In the genomic region with DNA sequence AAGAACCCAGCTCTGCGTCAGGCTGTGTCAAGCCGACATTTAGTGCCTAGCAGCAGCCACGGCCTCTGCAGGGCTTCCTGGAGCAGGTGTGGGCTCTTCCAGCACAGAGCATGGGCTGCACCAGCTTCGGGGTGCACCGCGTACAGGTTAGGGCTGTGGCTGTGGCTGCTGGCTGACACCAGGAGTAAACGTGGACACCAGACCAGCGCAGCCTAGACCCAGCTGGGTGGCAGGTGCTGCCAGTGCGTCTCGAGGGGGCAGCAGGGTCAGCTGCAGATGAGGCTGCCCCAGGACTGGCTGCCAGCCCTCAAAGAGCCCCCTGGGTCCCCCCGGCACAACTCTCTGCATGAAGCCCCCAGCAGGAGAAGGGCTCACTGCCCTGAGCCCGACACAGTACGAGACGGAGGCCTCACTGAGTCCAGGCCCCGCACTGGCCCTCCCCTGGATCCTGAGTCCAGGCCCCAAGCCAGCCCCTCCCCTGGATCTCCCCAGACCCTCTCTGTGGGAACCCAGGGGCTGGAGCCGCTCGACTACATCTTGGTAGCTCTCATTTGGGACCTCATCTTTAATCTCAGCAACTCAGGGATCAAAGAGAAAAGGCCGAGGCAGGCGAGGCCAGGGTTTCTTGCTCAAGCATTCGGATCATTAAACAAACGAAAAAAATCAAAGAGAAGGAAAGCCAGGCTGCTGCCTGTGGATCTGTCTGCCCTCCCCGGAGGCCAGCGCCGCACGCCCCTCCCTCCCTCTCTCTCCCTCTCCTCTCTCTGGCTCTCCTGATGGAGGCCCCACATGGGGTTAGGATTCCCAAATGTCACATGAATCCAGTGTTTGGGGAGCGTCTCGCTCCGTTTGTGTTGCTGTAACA, we compare ENCODE assay signal across 23 cellular contexts. TPM values are rescaled to one million over a fixed set of nuclear protein-coding genes. Genes with fewer than 3 reads are reported as not detected.
DNase-seq lines count a peak whose midpoint lies in the region; ATAC-seq and TF ChIP-seq lines count a peak whose summit lies in the region.
"Had no signal": no experiment of that assay in that cellular context is flagged by ENCODE, and none has a peak within 500 bp of the region (broad histone marks: within the 10 kb centered on the region; RNA-seq: fewer than 3 reads in every experiment).

No MANE protein-coding gene starts in this region.

- intact Hi-C loops in activated CD8-positive, alpha-beta T cell treated with anti-CD3 and anti-CD28 coated beads for 36 hours (cut with micrococcal nuclease): no loop called here

- peak overlapping the region; percentile 90 for H2AFZ ChIP-seq in smooth muscle cell (ENCODE audit: low read depth)

- no peak overlapping the region for H3K4me3 Mint-ChIP-seq in activated CD8-positive, alpha-beta T cell treated with anti-CD3 and anti-CD28 coated beads for 36 hours
- no peak overlapping the region for H3K4me3 Mint-ChIP-seq in activated T-cell treated with anti-CD3 and anti-CD28 coated beads, Interleukin-2, amount 50 U/mL, for 24 hours
- H3K4me3 Mint-ChIP-seq: activated CD4-positive, alpha-beta T cell treated with anti-CD3 and anti-CD28 coated beads for 36 hours; natural killer cell had no signal

- H3K4me3 ChIP-seq in fibroblast of villous mesenchyme (ENCODE audit: low read depth, low read length) (no peak overlapping the region), smooth muscle cell (no peak overlapping the region)
- H3K4me3 ChIP-seq: suprapubic skin had no signal

- peaks cover 13% of the 10 kb centered on the region for H3K4me1 ChIP-seq in smooth muscle cell (ENCODE audit: low read depth)

- no peaks in the 10 kb centered on the region for H3K27me3 ChIP-seq in smooth muscle cell (ENCODE audit: low read depth)

- ATAC-seq in activated CD8-positive, alpha-beta T cell treated with anti-CD3 and anti-CD28 coated beads for 36 hours: no peak
- ATAC-seq: activated CD4-positive, alpha-beta T cell treated with anti-CD3 and anti-CD28 coated beads for 36 hours; natural killer cell had no signal

- no peak overlapping the region for H3K9ac ChIP-seq in smooth muscle cell (ENCODE audit: low read depth)

- no peaks in the 10 kb centered on the region for H3K36me3 Mint-ChIP-seq in activated CD8-positive, alpha-beta T cell treated with anti-CD3 and anti-CD28 coated beads for 36 hours (ENCODE audit: low read depth)
- H3K36me3 Mint-ChIP-seq in activated T-cell treated with anti-CD3 and anti-CD28 coated beads, Interleukin-2, amount 50 U/mL, for 24 hours (ENCODE audit: low read depth): no peaks in the 10 kb centered on the region
- H3K36me3 Mint-ChIP-seq: natural killer cell had no signal

- no peaks in the 10 kb centered on the region for H3K36me3 ChIP-seq in smooth muscle cell (ENCODE audit: low read depth)
- H3K36me3 ChIP-seq: suprapubic skin had no signal

- 57% methylated on average over 27 of the region's 28 CpGs for WGBS in smooth muscle cell (ENCODE audit: low lambda C conversion rate)

- TF ChIP-seq CTCF in fibroblast of villous mesenchyme (IDR thresholded peaks at IDR 0.05; ENCODE audit: insufficient read depth, low read depth, low read length) (no peak), smooth muscle cell (IDR thresholded peaks at IDR 0.05; ENCODE audit: borderline replicate concordance, insufficient read depth, poor library complexity, severe bottlenecking) (no peak)
- no peak for TF ChIP-seq CTCF in activated CD8-positive, alpha-beta T cell treated with anti-CD3 and anti-CD28 coated beads for 36 hours (IDR thresholded peaks at IDR 0.05)

- peak; percentile 42 for DNase-seq in NCI-H2227 treated with DMSO at 0.1 percent for 48 hours (lab: John Stamatoyannopoulos, UW)
- DNase-seq in fibroblast of villous mesenchyme (ENCODE audit: low read depth): peak; percentile 17
- DNase-seq in smooth muscle cell (lab: John Stamatoyannopoulos, UW; ENCODE audit: unreplicated experiment): peak; percentile 9
- no peak for DNase-seq in activated CD8-positive, alpha-beta T cell treated with anti-CD3 and anti-CD28 coated beads for 36 hours
- no peak for DNase-seq in activated T-cell treated with anti-CD3 and anti-CD28 coated beads, Interleukin-2, amount 50 U/mL, for 24 hours
- DNase-seq: activated CD4-positive, alpha-beta T cell treated with anti-CD3 and anti-CD28 coated beads for 36 hours; activated gamma-delta T cell treated with Interleukin-2 at 50 U/mL for 16 hours; AML-193; aorta; cerebellar nuclear complex; COR-L47; hippocampal formation; islet precursor cell; KBM-7; mammary epithelial cell; MV-4-11; natural killer cell; NCI-H187 treated with DMSO at 0.1 percent for 48 hours; NCI-H510A treated with DMSO at 0.1 percent for 48 hours; stimulated activated CD4-positive, alpha-beta T cell treated with anti-CD3 and anti-CD28 coated beads, Interleukin-12 subunit alpha, Interleukin-12 subunit beta, amount 100 ng/mL, for 4 hours; SW 1271 had no signal

- H4K20me1 ChIP-seq in smooth muscle cell (ENCODE audit: low read depth): no peaks in the 10 kb centered on the region

- H3K27ac Mint-ChIP-seq in activated CD8-positive, alpha-beta T cell treated with anti-CD3 and anti-CD28 coated beads for 36 hours: no peak overlapping the region
- no peak overlapping the region for H3K27ac Mint-ChIP-seq in activated T-cell treated with anti-CD3 and anti-CD28 coated beads, Interleukin-2, amount 50 U/mL, for 24 hours
- H3K27ac Mint-ChIP-seq: activated CD4-positive, alpha-beta T cell treated with anti-CD3 and anti-CD28 coated beads for 36 hours had no signal

- H3K79me2 ChIP-seq in smooth muscle cell (ENCODE audit: low read depth): no peaks in the 10 kb centered on the region

- no peaks in the 10 kb centered on the region for H3F3A ChIP-seq in smooth muscle cell (ENCODE audit: low read depth)

- H3K27ac ChIP-seq in smooth muscle cell (ENCODE audit: low read depth): peak overlapping the region; percentile 21
- H3K27ac ChIP-seq: suprapubic skin had no signal

- POLR2A ChIA-PET in activated CD8-positive, alpha-beta T cell treated with anti-CD3 and anti-CD28 coated beads for 36 hours (lab: Charles Lee): interaction anchor here (0.6 kb wide), 1 partner anchor 364 kb away, joined by 3 read pairs; no protein-coding TSS in a partner anchor

- no peaks in the 10 kb centered on the region for H3K9me3 ChIP-seq in smooth muscle cell (replicated peaks; ENCODE audit: low read depth)
- H3K9me3 ChIP-seq: suprapubic skin had no signal

- H3K27me3 Mint-ChIP-seq in activated CD8-positive, alpha-beta T cell treated with anti-CD3 and anti-CD28 coated beads for 36 hours: peaks cover 18% of the 10 kb centered on the region
- H3K27me3 Mint-ChIP-seq in activated T-cell treated with anti-CD3 and anti-CD28 coated beads, Interleukin-2, amount 50 U/mL, for 24 hours: peaks cover 56% of the 10 kb centered on the region

- H3K9me3 Mint-ChIP-seq in activated CD8-positive, alpha-beta T cell treated with anti-CD3 and anti-CD28 coated beads for 36 hours: no peaks in the 10 kb centered on the region
- H3K9me3 Mint-ChIP-seq in activated T-cell treated with anti-CD3 and anti-CD28 coated beads, Interleukin-2, amount 50 U/mL, for 24 hours: no peaks in the 10 kb centered on the region
- H3K9me3 Mint-ChIP-seq: natural killer cell had no signal

- peak overlapping the region; percentile 45 for H3K4me2 ChIP-seq in smooth muscle cell

- CTCF ChIA-PET in activated CD8-positive, alpha-beta T cell treated with anti-CD3 and anti-CD28 coated beads for 36 hours (lab: Charles Lee): no interaction called here

- H3K4me1 Mint-ChIP-seq in activated CD8-positive, alpha-beta T cell treated with anti-CD3 and anti-CD28 coated beads for 36 hours (ENCODE audit: low read depth): peaks cover 7% of the 10 kb centered on the region
- H3K4me1 Mint-ChIP-seq in activated T-cell treated with anti-CD3 and anti-CD28 coated beads, Interleukin-2, amount 50 U/mL, for 24 hours (ENCODE audit: low read depth): peaks cover 2% of the 10 kb centered on the region
- H3K4me1 Mint-ChIP-seq: activated CD4-positive, alpha-beta T cell treated with anti-CD3 and anti-CD28 coated beads for 36 hours had no signal

RNA-seq across cellular contexts. Expression of a gene that starts 6.9 kb away (rescaled TPM):
- total RNA-seq in fibroblast of villous mesenchyme: not detected in 2 replicates
- 34.2 and 50.0 TPM in 2 replicates for total RNA-seq in smooth muscle cell
- polyA plus RNA-seq in smooth muscle cell: 19.8 and 78.9 TPM in 2 replicates
- total RNA-seq in activated CD8-positive, alpha-beta T cell treated with anti-CD3 and anti-CD28 coated beads for 36 hours: not detected
- total RNA-seq: activated CD4-positive, alpha-beta T cell treated with anti-CD3 and anti-CD28 coated beads for 36 hours; aorta; natural killer cell; pulmonary artery endothelial cell had no signal
- polyA plus RNA-seq: aorta, mammary epithelial cell had no signal

RNA-seq across cellular contexts. Expression of a gene that starts 11.4 kb away (rescaled TPM):
- total RNA-seq in fibroblast of villous mesenchyme (85.5 and 109 TPM in 2 replicates), smooth muscle cell (100 and 101 TPM in 2 replicates)
- polyA plus RNA-seq in smooth muscle cell: 169 and 188 TPM in 2 replicates
- total RNA-seq in activated CD8-positive, alpha-beta T cell treated with anti-CD3 and anti-CD28 coated beads for 36 hours: 10 to 100 TPM; 71.3 to 75.0 TPM

RNA-seq across cellular contexts. Expression of a gene that starts 25.5 kb away (rescaled TPM):
- total RNA-seq in fibroblast of villous mesenchyme (0.32 TPM in 1 of 2 replicates, not detected in the other), smooth muscle cell (3.5 and 5.8 TPM in 2 replicates)
- polyA plus RNA-seq in smooth muscle cell: 10.9 and 12.2 TPM in 2 replicates
- 1 to 10 TPM; 5.1 to 5.3 TPM for total RNA-seq in activated CD8-positive, alpha-beta T cell treated with anti-CD3 and anti-CD28 coated beads for 36 hours
- total RNA-seq: aorta, mammary epithelial cell, natural killer cell, pulmonary artery endothelial cell had no signal
- polyA plus RNA-seq: aorta, mammary epithelial cell had no signal

RNA-seq across cellular contexts. Expression of a gene that starts 31.8 kb away (rescaled TPM):
- total RNA-seq in fibroblast of villous mesenchyme (under 0.01 TPM in 1 of 2 replicates, not detected in the other), smooth muscle cell (0.36 and 0.81 TPM in 2 replicates)
- polyA plus RNA-seq in smooth muscle cell: 0.23 and 0.70 TPM in 2 replicates
- under 1 TPM in 1 of 2 experiments, not detected in 1; 0.04 TPM for total RNA-seq in activated CD8-positive, alpha-beta T cell treated with anti-CD3 and anti-CD28 coated beads for 36 hours
- total RNA-seq: mammary epithelial cell, pulmonary artery endothelial cell, suprapubic skin had no signal
- polyA plus RNA-seq: mammary epithelial cell had no signal

RNA-seq across cellular contexts. Expression of a gene that starts 45.2 kb away (rescaled TPM):
- total RNA-seq in fibroblast of villous mesenchyme (24.8 and 30.7 TPM in 2 replicates), smooth muscle cell (25.3 and 28.2 TPM in 2 replicates)
- 35.8 and 50.9 TPM in 2 replicates for polyA plus RNA-seq in smooth muscle cell
- total RNA-seq in activated CD8-positive, alpha-beta T cell treated with anti-CD3 and anti-CD28 coated beads for 36 hours: 10 to 100 TPM; 31.0 TPM

Comparison
In these comparisons a context has a peak if more than half of its experiments do, and no peak if none do; other contexts are left out.
1. DNase-seq: peak in NCI-H2227 treated with DMSO at 0.1 percent for 48 hours (single experiment), fibroblast of villous mesenchyme (single experiment) and smooth muscle cell (single experiment); none in activated CD8-positive, alpha-beta T cell treated with anti-CD3 and anti-CD28 coated beads for 36 hours (single experiment) and activated T-cell treated with anti-CD3 and anti-CD28 coated beads, Interleukin-2, amount 50 U/mL, for 24 hours (single experiment).
2. RNA of a gene that starts 6.9 kb away (total RNA-seq): 34.2 to 50.0 TPM in smooth muscle cell; not detected in fibroblast of villous mesenchyme and not detected in activated CD8-positive, alpha-beta T cell treated with anti-CD3 and anti-CD28 coated beads for 36 hours; every median in the first group is over 10 times any median in the second.